Comparison of ENCODE assay signal across 29 cellular contexts in genomic region chr12:95690861-95691635, GRCh38.
"Had no signal": no experiment of that assay in that cellular context is flagged by ENCODE, and none has a peak within 500 bp of the region (broad histone marks: within the 10 kb centered on the region; RNA-seq: fewer than 3 reads in every experiment).

No MANE protein-coding gene starts in this region.

- H3K9ac ChIP-seq: neural progenitor cell had no signal

- DNase-seq: cerebellar nuclear complex; dorsolateral prefrontal cortex; effector CD4-positive, alpha-beta T cell; foreskin fibroblast; gastrocnemius medialis; head of caudate nucleus; hypothalamus; immature natural killer cell; islet precursor cell; kidney glomerular epithelial cell; mesenchymal stem cell; midbrain; naive thymus-derived CD4-positive, alpha-beta T cell; stimulated activated CD4-positive, alpha-beta T cell treated with anti-CD3 and anti-CD28 coated beads, Interleukin-12 subunit alpha, Interleukin-12 subunit beta, amount 100 ng/mL, for 4 hours; stimulated activated CD4-positive, alpha-beta T cell treated with anti-CD3 and anti-CD28 coated beads, Interleukin-1b, Interleukin-23, amount 100 ng/mL, for 48 hours; stimulated activated CD4-positive, alpha-beta T cell treated with anti-CD3 and anti-CD28 coated beads, Interleukin-4, amount 100 ng/mL, for 1 hour; stimulated activated CD8-positive, alpha-beta memory T cell treated with anti-CD3 and anti-CD28 coated beads, Interleukin-4, amount 100 ng/mL, for 48 hours; stimulated activated naive CD4-positive, alpha-beta T cell; stimulated activated naive CD8-positive, alpha-beta T cell treated with anti-CD3 and anti-CD28 coated beads, Interleukin-15, amount 100 ng/mL, for 72 hours; transverse colon had no signal

- H3K27ac ChIP-seq: dorsolateral prefrontal cortex, epithelial cell of prostate, gastrocnemius medialis, neural progenitor cell, prostate gland, suprapubic skin, transverse colon, vagina had no signal

- H3K36me3 ChIP-seq: gastrocnemius medialis, neural progenitor cell, prostate gland, suprapubic skin, transverse colon, vagina had no signal

- H3K4me1 ChIP-seq: gastrocnemius medialis, neural progenitor cell, prostate gland, suprapubic skin, vagina had no signal

- H3K4me2 ChIP-seq: neural progenitor cell, smooth muscle cell had no signal

- H3K27me3 ChIP-seq: dorsolateral prefrontal cortex, gastrocnemius medialis, neural progenitor cell, suprapubic skin, transverse colon, vagina had no signal

- H3K9me3 ChIP-seq: gastrocnemius medialis, prostate gland, suprapubic skin, transverse colon, vagina had no signal

- ATAC-seq: esophagus mucosa; gastrocnemius medialis; naive thymus-derived CD4-positive, alpha-beta T cell; sciatic nerve; stimulated activated naive CD8-positive, alpha-beta T cell treated with anti-CD3 and anti-CD28 coated beads, Interleukin-15, amount 100 ng/mL, for 72 hours had no signal

- FAIRE-seq: colon had no signal

- H3K4me3 ChIP-seq: dorsolateral prefrontal cortex, gastrocnemius medialis, neural progenitor cell, prostate gland, smooth muscle cell, suprapubic skin, transverse colon, vagina had no signal

- H2AFZ ChIP-seq: neural progenitor cell had no signal
